Comparison of ENCODE assay signal across 24 cellular contexts in the genomic region with DNA sequence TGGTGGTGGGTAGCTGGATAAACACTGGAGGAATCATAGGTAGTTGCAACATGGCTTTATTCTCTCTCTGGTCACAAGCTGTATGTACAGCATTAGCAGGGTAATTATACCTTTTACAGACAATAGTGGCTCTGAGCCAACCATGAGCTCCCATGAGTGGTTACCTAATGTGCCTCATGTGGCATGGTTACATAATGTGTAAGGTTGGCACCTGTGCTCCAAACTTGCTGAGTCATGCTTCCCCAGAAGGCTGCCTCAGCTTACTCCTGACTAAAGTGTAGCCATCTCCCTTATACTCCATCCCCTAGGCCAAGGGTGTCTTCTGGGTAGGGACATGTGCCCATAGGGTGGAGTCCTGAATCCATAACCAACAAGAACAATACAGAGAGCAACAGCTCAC.
DNase-seq lines count a peak whose midpoint lies in the region; ATAC-seq, FAIRE-seq and TF ChIP-seq lines count a peak whose summit lies in the region.
"Had no signal": no experiment of that assay in that cellular context is flagged by ENCODE, and none has a peak within 500 bp of the region (broad histone marks: within the 10 kb centered on the region; RNA-seq: fewer than 3 reads in every experiment).

No MANE protein-coding gene starts in this region.

- H3K9me1 ChIP-seq in keratinocyte (ENCODE audit: control insufficient read depth, extremely low read depth, insufficient read depth, low read length), result no peaks in the 10 kb centered on the region

- H3K9ac ChIP-seq in keratinocyte (ENCODE audit: control insufficient read depth, extremely low read depth, insufficient read depth, low read length), result no peak overlapping the region
- H3K9ac ChIP-seq: GM23248 had no signal

- no peak for ATAC-seq in Panc1
- no peak for ATAC-seq in GM19023 (IDR thresholded peaks at IDR 0.05; ENCODE audit: unreplicated experiment)
- ATAC-seq in GM18870 (IDR thresholded peaks at IDR 0.05; ENCODE audit: unreplicated experiment), result no peak
- ATAC-seq: natural killer cell, Right ventricle myocardium inferior had no signal

- H3K9me3 ChIP-seq in Panc1 (ENCODE audit: control insufficient read depth, insufficient read depth, low read depth, low read length), result peaks cover 20% of the 10 kb centered on the region; the same call in 1 of the 2 replicates
- H3K9me3 ChIP-seq in keratinocyte (ENCODE audit: control insufficient read depth, low read depth, low read length), result peaks cover 2% of the 10 kb centered on the region

- H3K36me3 ChIP-seq in Panc1 (ENCODE audit: control insufficient read depth, insufficient read depth, low read length) (no peaks in the 10 kb centered on the region), keratinocyte (ENCODE audit: control insufficient read depth in 2 of 2, extremely low read depth in 1 of 2, insufficient read depth in 2 of 2, low read length in 2 of 2) (no peaks in the 10 kb centered on the region)
- H3K36me3 ChIP-seq: suprapubic skin had no signal

- H3K79me2 ChIP-seq in keratinocyte (ENCODE audit: control insufficient read depth, insufficient read depth, low read length), result no peaks in the 10 kb centered on the region
- H3K79me2 ChIP-seq: hepatocyte had no signal

- no peak overlapping the region for H3K4me3 ChIP-seq in Panc1 (ENCODE audit: low read depth in 2 of 2, low read length in 2 of 2)
- H3K4me3 ChIP-seq in keratinocyte (ENCODE audit: control insufficient read depth in 2 of 3, extremely low read depth in 1 of 3, insufficient read depth in 2 of 3, low read depth in 1 of 3, low read length in 3 of 3), result no peak overlapping the region
- H3K4me3 ChIP-seq: GM23248, hepatocyte, skin epidermis, suprapubic skin had no signal

- no peak overlapping the region for H2AFZ ChIP-seq in keratinocyte (ENCODE audit: control insufficient read depth, low read length)
- H2AFZ ChIP-seq: GM23248, hepatocyte had no signal

- H4K20me1 ChIP-seq in keratinocyte (ENCODE audit: control insufficient read depth, extremely low read depth, insufficient read depth, low read length), result no peaks in the 10 kb centered on the region

- FAIRE-seq in keratinocyte (lab: Jason Lieb, UNC), result peak; percentile 52
- FAIRE-seq: TTC549 had no signal

- BruUV-seq in Panc1 (replicated peaks; lab: Mats Ljungman, UMichigan), result no TSS peak

- H3K27ac ChIP-seq in Panc1 (ENCODE audit: low read length) (peak overlapping the region; percentile 27; the same call in 1 of the 2 replicates), keratinocyte (ENCODE audit: control insufficient read depth, insufficient read depth, low read length) (no peak overlapping the region)
- H3K27ac ChIP-seq: GM23248, hepatocyte, suprapubic skin had no signal

- no peak overlapping the region for H3K4me2 ChIP-seq in keratinocyte (ENCODE audit: control insufficient read depth, extremely low read depth, insufficient read depth, low read depth, low read length)
- H3K4me2 ChIP-seq: hepatocyte had no signal

- no peaks in the 10 kb centered on the region for H3K27me3 ChIP-seq in Panc1 (ENCODE audit: control insufficient read depth, insufficient read depth, low read length)
- no peaks in the 10 kb centered on the region for H3K27me3 ChIP-seq in keratinocyte (ENCODE audit: control insufficient read depth, extremely low read depth, insufficient read depth, low read length)
- H3K27me3 ChIP-seq: hepatocyte, suprapubic skin had no signal

- intact Hi-C loops in Panc1 (cut with micrococcal nuclease; ENCODE audit: unreplicated experiment), result no loop called here

- TF ChIP-seq CTCF in Panc1 (IDR thresholded peaks at IDR 0.05) (no peak), keratinocyte (optimal IDR thresholded peaks at IDR 0.05 in 1 of 3, IDR thresholded peaks at IDR 0.05 in 1 of 3, conservative IDR thresholded peaks at IDR 0.05 in 1 of 3; ENCODE audit: extremely low read depth in 1 of 3, insufficient read depth in 2 of 3, low read length in 3 of 3) (no peak)

- H3K4me1 ChIP-seq in Panc1 (ENCODE audit: control insufficient read depth, insufficient read depth, low read length) (no peaks in the 10 kb centered on the region), keratinocyte (ENCODE audit: control insufficient read depth, extremely low read depth, insufficient read depth, low read length) (peaks cover 8% of the 10 kb centered on the region)
- H3K4me1 ChIP-seq: suprapubic skin had no signal

- POLR2A ChIA-PET in Panc1 (lab: Charles Lee), result no interaction called here

- dilution Hi-C loops in keratinocyte (cut with MboI; ENCODE audit: extremely low pct_ligation_motif_present, low sequenced_read_pairs), result no loop called here

- CTCF ChIA-PET in Panc1 (lab: Charles Lee), result no interaction called here

- peak; percentile 85 for DNase-seq in DMS53 (lab: John Stamatoyannopoulos, UW)
- DNase-seq in LHCN-M2 (ENCODE audit: low read depth), result peak; percentile 34
- DNase-seq in Panc1 (ENCODE audit: low read depth, low spot score), result no peak
- DNase-seq in keratinocyte (ENCODE audit: low read depth, low spot score), result peak; percentile 55
- DNase-seq in activated CD4-positive, alpha-beta T cell treated with anti-CD3 and anti-CD28 coated beads, Interleukin-2, amount 50 U/mL, for 4 hours, result no peak
- DNase-seq in NCI-H2107 treated with DMSO at 0.1 percent for 48 hours (lab: John Stamatoyannopoulos, UW; ENCODE audit: unreplicated experiment), result no peak
- DNase-seq: activated CD4-positive, alpha-beta T cell treated with anti-CD3 and anti-CD28 coated beads, Interleukin-2, amount 10 ng/mL, durations not matched to agents 24 days and 14 days; activated CD8-positive, alpha-beta memory T cell treated with anti-CD3 and anti-CD28 coated beads, Interleukin-2, amount 50 U/mL, for 48 hours; amniotic stem cell; Calu3; effector memory CD4-positive, alpha-beta T cell; GM23248; islet precursor cell; mesenchymal stem cell; natural killer cell; stimulated activated CD8-positive, alpha-beta memory T cell treated with anti-CD3 and anti-CD28 coated beads, Interleukin-4, amount 100 ng/mL, for 48 hours; SW 1271 had no signal

- in situ Hi-C loops in Panc1 (cut with HindIII; ENCODE audit: low pct_unique_long_range_greater_than_20kb, low sequenced_read_pairs), result no loop called here

Comparison
In these comparisons a context has a peak if more than half of its experiments do, and no peak if none do; other contexts are left out.
1. DNase-seq: peak in DMS53 (single experiment), LHCN-M2 (single experiment) and keratinocyte (single experiment); none in Panc1 (single experiment), activated CD4-positive, alpha-beta T cell treated with anti-CD3 and anti-CD28 coated beads, Interleukin-2, amount 50 U/mL, for 4 hours (0 of 2) and NCI-H2107 treated with DMSO at 0.1 percent for 48 hours (single experiment).